In the genomic region with DNA sequence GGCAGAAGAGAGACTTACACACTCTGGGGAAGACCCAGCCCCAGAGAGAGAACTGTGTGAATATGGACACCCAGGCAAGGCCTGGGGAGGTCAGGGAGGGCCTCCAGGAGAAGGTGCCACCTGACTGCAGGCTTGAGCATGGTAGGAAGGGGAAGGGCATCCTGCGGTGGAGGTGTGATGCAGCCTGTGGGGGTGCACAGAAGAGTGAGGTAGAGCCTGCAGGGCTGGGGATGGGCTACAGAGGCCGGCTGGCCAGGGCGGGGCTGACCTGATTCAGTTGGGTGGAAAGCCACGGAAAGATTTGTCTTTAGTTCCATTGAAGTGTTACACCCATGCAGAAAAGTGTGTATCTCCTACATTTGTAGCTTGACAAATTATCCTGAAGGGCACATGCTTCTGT, we compare ENCODE assay signal across 9 cellular contexts. TPM values are rescaled to one million over a fixed set of nuclear protein-coding genes. Genes with fewer than 3 reads are reported as not detected.
DNase-seq lines count a peak whose midpoint lies in the region; ATAC-seq and TF ChIP-seq lines count a peak whose summit lies in the region.
"Had no signal": no experiment of that assay in that cellular context is flagged by ENCODE, and none has a peak within 500 bp of the region (broad histone marks: within the 10 kb centered on the region; RNA-seq: fewer than 3 reads in every experiment).

No MANE protein-coding gene starts in this region.

- no peaks in the 10 kb centered on the region for H3K36me3 Mint-ChIP-seq in activated CD8-positive, alpha-beta T cell treated with anti-CD3 and anti-CD28 coated beads for 36 hours (ENCODE audit: low read depth)
- H3K36me3 Mint-ChIP-seq in GM23338 (ENCODE audit: low read depth): peaks cover 20% of the 10 kb centered on the region

- TF ChIP-seq CTCF in activated CD8-positive, alpha-beta T cell treated with anti-CD3 and anti-CD28 coated beads for 36 hours (IDR thresholded peaks at IDR 0.05): no peak
- no peak for TF ChIP-seq CTCF in GM23338 (conservative IDR thresholded peaks at IDR 0.05; ENCODE audit: low read depth in 2 of 2)

- H3K4me3 ChIP-seq in rectal smooth muscle tissue (ENCODE audit: low read length): no peak overlapping the region
- H3K4me3 ChIP-seq in GM23338: no peak overlapping the region

- DNase-seq in activated CD8-positive, alpha-beta T cell treated with anti-CD3 and anti-CD28 coated beads for 36 hours: peak; percentile 33
- DNase-seq in GM23338 (ENCODE audit: low spot score) (no peak), NCI-H1092 (lab: John Stamatoyannopoulos, UW) (no peak), NCI-H2196 treated with DMSO at 0.1 percent for 48 hours (lab: John Stamatoyannopoulos, UW; ENCODE audit: unreplicated experiment) (no peak), NCI-H446 (lab: John Stamatoyannopoulos, UW) (no peak)

- H3K79me2 ChIP-seq in GM23338 (replicated peaks; ENCODE audit: insufficient read depth): peaks cover 69% of the 10 kb centered on the region

- POLR2A ChIA-PET in activated CD8-positive, alpha-beta T cell treated with anti-CD3 and anti-CD28 coated beads for 36 hours (lab: Charles Lee): no interaction called here

- CTCF ChIA-PET in activated CD8-positive, alpha-beta T cell treated with anti-CD3 and anti-CD28 coated beads for 36 hours (lab: Charles Lee): no interaction called here

- intact Hi-C loops in activated CD8-positive, alpha-beta T cell treated with anti-CD3 and anti-CD28 coated beads for 36 hours (cut with micrococcal nuclease): no loop called here

- no peak overlapping the region for H2AFZ ChIP-seq in GM23338

- H3K27me3 Mint-ChIP-seq in activated CD8-positive, alpha-beta T cell treated with anti-CD3 and anti-CD28 coated beads for 36 hours: no peaks in the 10 kb centered on the region
- peaks cover 18% of the 10 kb centered on the region for H3K27me3 Mint-ChIP-seq in GM23338 (ENCODE audit: insufficient read depth, low read depth, poor library complexity)

- peaks cover 11% of the 10 kb centered on the region for H3K36me3 ChIP-seq in rectal smooth muscle tissue (ENCODE audit: control insufficient read depth, insufficient read depth, low read length)
- no peaks in the 10 kb centered on the region for H3K36me3 ChIP-seq in GM23338 (ENCODE audit: insufficient read depth)

- H3K9me3 Mint-ChIP-seq in activated CD8-positive, alpha-beta T cell treated with anti-CD3 and anti-CD28 coated beads for 36 hours: no peaks in the 10 kb centered on the region
- H3K9me3 Mint-ChIP-seq in GM23338: no peaks in the 10 kb centered on the region

- H3K4me1 Mint-ChIP-seq in activated CD8-positive, alpha-beta T cell treated with anti-CD3 and anti-CD28 coated beads for 36 hours (ENCODE audit: low read depth): peaks cover 36% of the 10 kb centered on the region
- H3K4me1 Mint-ChIP-seq in GM23338: peaks cover 61% of the 10 kb centered on the region

- no peak overlapping the region for H3K9ac ChIP-seq in rectal smooth muscle tissue (ENCODE audit: low read length)

- peaks cover 14% of the 10 kb centered on the region; the same call in 1 of the 2 replicates for H4K20me1 ChIP-seq in GM23338 (replicated peaks; ENCODE audit: insufficient read depth)

- H3K4me1 ChIP-seq in rectal smooth muscle tissue (ENCODE audit: control insufficient read depth, insufficient read depth, low read length) (peaks cover 52% of the 10 kb centered on the region), GM23338 (ENCODE audit: insufficient read depth) (peaks cover 21% of the 10 kb centered on the region)

- H3K27ac Mint-ChIP-seq in activated CD8-positive, alpha-beta T cell treated with anti-CD3 and anti-CD28 coated beads for 36 hours: no peak overlapping the region
- no peak overlapping the region for H3K27ac Mint-ChIP-seq in GM23338

- ATAC-seq in GM18907 (IDR thresholded peaks at IDR 0.05; ENCODE audit: unreplicated experiment): peak; percentile 36
- ATAC-seq in HG02623 (IDR thresholded peaks at IDR 0.05; ENCODE audit: unreplicated experiment): peak; percentile 26
- peak; percentile 61 for ATAC-seq in activated CD8-positive, alpha-beta T cell treated with anti-CD3 and anti-CD28 coated beads for 36 hours
- no peak for ATAC-seq in GM23338

- no peaks in the 10 kb centered on the region for H3K27me3 ChIP-seq in rectal smooth muscle tissue (ENCODE audit: control insufficient read depth, insufficient read depth, low read length)
- H3K27me3 ChIP-seq in GM23338 (ENCODE audit: insufficient read depth): no peaks in the 10 kb centered on the region

- H3K4me2 ChIP-seq in GM23338: no peak overlapping the region

- no peaks in the 10 kb centered on the region for H3F3A ChIP-seq in GM23338 (replicated peaks; ENCODE audit: low read depth)

- H3K4me3 Mint-ChIP-seq in activated CD8-positive, alpha-beta T cell treated with anti-CD3 and anti-CD28 coated beads for 36 hours: no peak overlapping the region
- H3K4me3 Mint-ChIP-seq in GM23338: no peak overlapping the region

- H3K27ac ChIP-seq in rectal smooth muscle tissue (ENCODE audit: low read depth, low read length): peak overlapping the region; percentile 6
- no peak overlapping the region for H3K27ac ChIP-seq in GM23338 (ENCODE audit: low read depth)
- H3K27ac ChIP-seq: epithelial cell of prostate had no signal

- H3K9me2 ChIP-seq in GM23338 (ENCODE audit: insufficient read depth): no peaks in the 10 kb centered on the region

TF ChIP-seq in GM23338, 12 proteins besides CTCF, POLR2A, EP300 and RAD21 (continues in another document):
- no peak for TF ChIP-seq REST (IDR thresholded peaks at IDR 0.05; ENCODE audit: unreplicated experiment)
- TF ChIP-seq CREB1 (CRISPR knock-in tag; IDR thresholded peaks at IDR 0.05; ENCODE audit: low read depth): no peak
- TF ChIP-seq ZNF114 (CRISPR knock-in tag; IDR thresholded peaks at IDR 0.05): no peak
- no peak for TF ChIP-seq NANOG (IDR thresholded peaks at IDR 0.05; ENCODE audit: borderline replicate concordance)
- no peak for TF ChIP-seq EZH2phosphoT487 (IDR thresholded peaks at IDR 0.05; ENCODE audit: unreplicated experiment)
- TF ChIP-seq STAT1 (IDR thresholded peaks at IDR 0.05; ENCODE audit: unreplicated experiment): no peak
- TF ChIP-seq EZH2 (IDR thresholded peaks at IDR 0.05; ENCODE audit: low read depth, unreplicated experiment): no peak
- no peak for TF ChIP-seq ZNF331 (CRISPR knock-in tag; IDR thresholded peaks at IDR 0.05; ENCODE audit: low read depth)

RNA-seq across cellular contexts. Expression of gene ZMIZ1, which starts 47.6 kb away (rescaled TPM):
- 10 to 100 TPM; 46.5 to 52.2 TPM for total RNA-seq in activated CD8-positive, alpha-beta T cell treated with anti-CD3 and anti-CD28 coated beads for 36 hours
- total RNA-seq in GM23338 (2014; rRNA removed; shearing (Covaris generic)): 25.9 and 30.9 TPM in 2 replicates
- 9.2 and 9.4 TPM in 2 replicates for polyA plus RNA-seq in GM23338 (2016; fragmentation: Nextera tagmentation; extraction: Ambion mirVana)
